ENCODE assay signal across 1 cellular context in the genomic region with DNA sequence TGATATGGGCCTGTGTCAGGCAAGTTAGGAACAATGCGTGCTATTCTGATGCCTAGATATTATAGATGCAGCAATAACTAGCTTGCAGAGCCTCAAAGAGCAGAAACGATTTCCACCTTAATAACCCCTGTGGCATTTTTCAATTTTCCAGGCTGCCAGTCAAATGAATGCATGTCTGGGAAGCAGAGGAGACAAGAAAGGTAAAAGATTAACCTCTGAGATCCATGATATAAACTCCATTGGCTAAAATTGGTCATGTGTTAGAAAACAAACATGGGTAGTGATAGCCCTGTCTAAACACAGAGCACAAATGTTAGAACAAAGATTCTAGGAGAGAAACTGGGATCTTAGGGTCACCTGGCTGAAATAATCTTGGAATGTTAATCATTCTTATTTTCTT.
A peak's percentile ranks its signal among the peaks of the same experiment; 100 is the strongest.
TF ChIP-seq lines count a peak whose summit lies in the region.

No MANE protein-coding gene starts in this region.

TF ChIP-seq in HepG2, 621 proteins besides CTCF, POLR2A, EP300 and RAD21 (continued from another document):
- TF ChIP-seq TFDP2 (CRISPR knock-in tag; IDR thresholded peaks at IDR 0.05) (no peak), NFYC (CRISPR knock-in tag; IDR thresholded peaks at IDR 0.05) (0 out of 2 replicates have a peak, but pooled peaks have one; percentile 14)
